In genomic region chr19:50252111-50252886, GRCh38 we compare ENCODE assay signal across 8 cellular contexts. TPM values are rescaled to one million over a fixed set of nuclear protein-coding genes. Genes with fewer than 3 reads are reported as not detected.
DNase-seq lines count a peak whose midpoint lies in the region; TF ChIP-seq lines count a peak whose summit lies in the region.

No MANE protein-coding gene starts in this region.

- no peak overlapping the region for H3K27ac ChIP-seq in Peyer's patch

- H3K36me3 Mint-ChIP-seq in nephron progenitor cell (ENCODE audit: low read depth): peaks cover 16% of the 10 kb centered on the region

- H3K4me1 ChIP-seq in Peyer's patch: no peaks in the 10 kb centered on the region

- DNase-seq in DMS53 (lab: John Stamatoyannopoulos, UW) (peak; percentile 38), DMS53 treated with DMSO at 0.1 percent for 48 hours (lab: John Stamatoyannopoulos, UW; ENCODE audit: unreplicated experiment) (no peak), Peyer's patch (peak in 2 of 3 donors; percentile 22 to 61), cardiac fibroblast (ENCODE audit: low read depth in 2 of 2) (peak; percentile 13 to 48), nephron progenitor cell (peak; percentile 66), COR-L47 (lab: John Stamatoyannopoulos, UW) (no peak), DMS114 treated with DMSO at 0.1 percent for 48 hours (lab: John Stamatoyannopoulos, UW; ENCODE audit: unreplicated experiment) (no peak), NCI-H187 (lab: John Stamatoyannopoulos, UW) (no peak)

- H3K27ac Mint-ChIP-seq in nephron progenitor cell: no peak overlapping the region

- no peak overlapping the region for H3K4me3 Mint-ChIP-seq in nephron progenitor cell

- TF ChIP-seq POLR2A in Peyer's patch (IDR thresholded peaks at IDR 0.05): no peak

- H3K27me3 ChIP-seq in Peyer's patch: no peaks in the 10 kb centered on the region

- H3K36me3 ChIP-seq in Peyer's patch: peaks cover 0 to 91% (median 0%) of the 10 kb centered on the region in 3 donors

- TF ChIP-seq CTCF in Peyer's patch (IDR thresholded peaks at IDR 0.05) (peak in 5 of 6 experiments; percentile 33 to 64 (median 55)), cardiac fibroblast (IDR thresholded peaks at IDR 0.05; ENCODE audit: low read depth, low read length) (peak; percentile 81), nephron progenitor cell (IDR thresholded peaks at IDR 0.05) (peak; percentile 60)

- peaks cover 33% of the 10 kb centered on the region for H3K9me3 Mint-ChIP-seq in nephron progenitor cell

- H3K27me3 Mint-ChIP-seq in nephron progenitor cell (ENCODE audit: low read depth, poor library complexity): peaks cover 2% of the 10 kb centered on the region

- H3K4me3 ChIP-seq in Peyer's patch (no peak overlapping the region), cardiac fibroblast (replicated peaks in 1 of 2; ENCODE audit: low read depth in 2 of 2, low read length in 2 of 2) (no peak overlapping the region)

- H3K9me3 ChIP-seq in Peyer's patch: peaks cover 0 to 21% (median 4%) of the 10 kb centered on the region in 4 donors

- no peaks in the 10 kb centered on the region for H3K4me1 Mint-ChIP-seq in nephron progenitor cell

RNA-seq across cellular contexts. Expression of gene MYH14, which starts 48.9 kb away (rescaled TPM):
- 100 to 1,000 TPM; 139 to 475 (median 333) TPM for total RNA-seq in Peyer's patch

Comparison
In these comparisons a context has a peak if more than half of its experiments do, and no peak if none do; other contexts are left out.
1. DNase-seq: peak in DMS53 (single experiment), Peyer's patch (2 of 3), cardiac fibroblast (2 of 2) and nephron progenitor cell (single experiment); none in DMS53 treated with DMSO at 0.1 percent for 48 hours (single experiment), COR-L47 (single experiment), DMS114 treated with DMSO at 0.1 percent for 48 hours (single experiment) and NCI-H187 (0 of 2).
2. Peak in every context shown above with its lines, with median percentiles within 50 percentile points of each other: CTCF ChIP-seq.